ENCODE assay signal across 8 cellular contexts in the genomic region with DNA sequence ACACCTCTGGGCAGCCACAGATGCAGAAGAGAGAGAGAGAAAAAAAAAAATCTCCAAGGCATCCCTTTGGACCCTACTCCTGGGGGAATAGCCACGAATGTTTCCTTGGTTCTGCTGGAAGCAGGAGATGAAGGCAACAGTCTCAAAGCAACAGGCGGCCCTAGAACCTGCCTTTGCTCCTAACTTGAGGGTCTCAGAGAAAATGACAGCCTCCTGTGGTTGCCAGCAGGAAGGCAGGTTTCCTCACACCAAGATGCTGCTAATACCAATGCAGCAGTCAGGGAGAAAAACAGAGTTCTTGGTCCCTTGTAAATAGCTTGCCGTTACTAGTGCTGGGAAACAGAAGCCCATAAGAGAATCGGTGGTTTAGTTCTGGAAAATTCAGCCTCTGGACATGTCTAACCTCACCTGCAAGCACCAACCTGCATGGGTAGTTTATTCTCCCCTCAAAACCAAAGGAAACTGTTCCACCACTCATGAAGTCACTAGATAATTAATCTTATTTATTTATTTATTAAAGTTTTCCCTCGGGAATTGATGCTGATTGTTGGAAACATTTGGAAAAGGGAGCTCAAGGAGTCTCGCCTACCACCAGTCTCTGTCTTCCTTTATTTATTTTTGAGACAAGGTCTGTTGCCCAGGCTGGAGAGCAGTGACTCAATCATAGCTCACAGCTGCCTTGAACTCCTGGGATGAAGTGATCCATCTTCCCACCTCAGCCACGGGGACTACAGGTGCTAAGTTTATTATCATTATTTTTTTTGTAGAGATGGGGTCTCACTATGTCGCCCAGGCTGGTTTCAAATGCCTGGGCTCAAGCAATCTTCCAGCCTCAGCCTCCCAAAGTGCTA. TPM values are rescaled to one million over a fixed set of nuclear protein-coding genes. Genes with fewer than 3 reads are reported as not detected.
DNase-seq lines count a peak whose midpoint lies in the region; ATAC-seq lines count a peak whose summit lies in the region.

No MANE protein-coding gene starts in this region.

- no peak overlapping the region for H3K27ac Mint-ChIP-seq in activated CD4-positive, alpha-beta T cell treated with anti-CD3 and anti-CD28 coated beads for 36 hours
- no peak overlapping the region for H3K27ac Mint-ChIP-seq in activated CD8-positive, alpha-beta T cell treated with anti-CD3 and anti-CD28 coated beads, Interleukin-2, amount 10 ng/mL, durations not matched to agents 7 days and 5 days
- peak overlapping the region in 4 of 6 donors; percentile 4 to 75 (median 40) for H3K27ac Mint-ChIP-seq in immature natural killer cell

- peaks cover 52% of the 10 kb centered on the region for H3K27me3 Mint-ChIP-seq in activated CD4-positive, alpha-beta T cell treated with anti-CD3 and anti-CD28 coated beads for 36 hours
- peaks cover 63% of the 10 kb centered on the region for H3K27me3 Mint-ChIP-seq in activated CD8-positive, alpha-beta T cell treated with anti-CD3 and anti-CD28 coated beads, Interleukin-2, amount 10 ng/mL, durations not matched to agents 7 days and 5 days (ENCODE audit: low read depth)
- peaks cover 6 to 31% (median 9%) of the 10 kb centered on the region in 3 donors for H3K27me3 Mint-ChIP-seq in immature natural killer cell (ENCODE audit: low read depth in 3 of 3)

- CTCF ChIA-PET in activated CD4-positive, alpha-beta T cell treated with anti-CD3 and anti-CD28 coated beads for 36 hours (lab: Charles Lee) = interaction anchor here (0.7 to 2.9 kb wide), 4 partner anchors 19 to 225 kb away, joined by 3 to 12 read pairs (median 4); no protein-coding TSS in a partner anchor
- CTCF ChIA-PET in activated CD8-positive, alpha-beta T cell treated with anti-CD3 and anti-CD28 coated beads, Interleukin-2, amount 10 ng/mL, durations not matched to agents 7 days and 5 days (lab: Charles Lee) = interaction anchor here (0.6 to 2.9 kb wide), 6 partner anchors 24 to 225 kb away, joined by 3 to 19 read pairs (median 6); no protein-coding TSS in a partner anchor

- no peak for ATAC-seq in activated CD4-positive, alpha-beta T cell treated with anti-CD3 and anti-CD28 coated beads for 36 hours
- ATAC-seq in activated CD8-positive, alpha-beta T cell treated with anti-CD3 and anti-CD28 coated beads, Interleukin-2, amount 10 ng/mL, durations not matched to agents 7 days and 5 days = no peak

- H3K9me3 Mint-ChIP-seq in activated CD4-positive, alpha-beta T cell treated with anti-CD3 and anti-CD28 coated beads for 36 hours (ENCODE audit: low read depth) = no peaks in the 10 kb centered on the region
- H3K9me3 Mint-ChIP-seq in activated CD8-positive, alpha-beta T cell treated with anti-CD3 and anti-CD28 coated beads, Interleukin-2, amount 10 ng/mL, durations not matched to agents 7 days and 5 days (ENCODE audit: insufficient read depth) = no peaks in the 10 kb centered on the region
- H3K9me3 Mint-ChIP-seq in immature natural killer cell = peaks cover 0 to 3% (median 0%) of the 10 kb centered on the region in 6 donors

- peak overlapping the region; percentile 96 for H3K27ac ChIP-seq in substantia nigra (ENCODE audit: low read depth, low read length, poor library complexity, severe bottlenecking)

- no peak for DNase-seq in activated CD4-positive, alpha-beta T cell treated with anti-CD3 and anti-CD28 coated beads for 36 hours
- no peak for DNase-seq in activated CD4-positive, alpha-beta T cell treated with anti-CD3 and anti-CD28 coated beads for 48 hours
- DNase-seq in activated CD8-positive, alpha-beta T cell treated with anti-CD3 and anti-CD28 coated beads, Interleukin-2, amount 10 ng/mL, durations not matched to agents 7 days and 5 days = no peak
- DNase-seq in immature natural killer cell = no peak
- peak in 2 of 49 donors; percentile 52 to 56 for DNase-seq in substantia nigra (lab: John Stamatoyannopoulos, UW)
- DNase-seq in GM19238 (ENCODE audit: insufficient read length, low spot score) = no peak
- no peak for DNase-seq in amniotic stem cell (lab: John Stamatoyannopoulos, UW)
- no peak for DNase-seq in glomerular visceral epithelial cell (ENCODE audit: extremely low spot score)

- peaks cover 11% of the 10 kb centered on the region for H3K4me1 Mint-ChIP-seq in activated CD4-positive, alpha-beta T cell treated with anti-CD3 and anti-CD28 coated beads for 36 hours
- H3K4me1 Mint-ChIP-seq in activated CD8-positive, alpha-beta T cell treated with anti-CD3 and anti-CD28 coated beads, Interleukin-2, amount 10 ng/mL, durations not matched to agents 7 days and 5 days (ENCODE audit: low read depth) = peaks cover 20% of the 10 kb centered on the region
- peaks cover 24 to 33% of the 10 kb centered on the region in 2 donors for H3K4me1 Mint-ChIP-seq in immature natural killer cell

- intact Hi-C loops in activated CD4-positive, alpha-beta T cell treated with anti-CD3 and anti-CD28 coated beads for 36 hours (cut with DNase I, micrococcal nuclease) = no loop called here

- no peaks in the 10 kb centered on the region for H3K36me3 Mint-ChIP-seq in activated CD4-positive, alpha-beta T cell treated with anti-CD3 and anti-CD28 coated beads for 36 hours (ENCODE audit: low read depth)
- no peaks in the 10 kb centered on the region for H3K36me3 Mint-ChIP-seq in activated CD8-positive, alpha-beta T cell treated with anti-CD3 and anti-CD28 coated beads, Interleukin-2, amount 10 ng/mL, durations not matched to agents 7 days and 5 days (ENCODE audit: low read depth)
- H3K36me3 Mint-ChIP-seq in immature natural killer cell = no peaks in the 10 kb centered on the region

- peak overlapping the region; percentile 30 for H3K4me3 Mint-ChIP-seq in activated CD4-positive, alpha-beta T cell treated with anti-CD3 and anti-CD28 coated beads for 36 hours
- peak overlapping the region; percentile 60 for H3K4me3 Mint-ChIP-seq in activated CD8-positive, alpha-beta T cell treated with anti-CD3 and anti-CD28 coated beads, Interleukin-2, amount 10 ng/mL, durations not matched to agents 7 days and 5 days
- peak overlapping the region; percentile 87 to 96 (median 88) for H3K4me3 Mint-ChIP-seq in immature natural killer cell

- POLR2A ChIA-PET in activated CD4-positive, alpha-beta T cell treated with anti-CD3 and anti-CD28 coated beads for 36 hours (lab: Charles Lee) = no interaction called here
- POLR2A ChIA-PET in activated CD8-positive, alpha-beta T cell treated with anti-CD3 and anti-CD28 coated beads, Interleukin-2, amount 10 ng/mL, durations not matched to agents 7 days and 5 days (lab: Charles Lee) = no interaction called here

RNA-seq across cellular contexts. Expression of gene FRMD4B, which starts 0.9 kb away (rescaled TPM):
- total RNA-seq in activated CD4-positive, alpha-beta T cell treated with anti-CD3 and anti-CD28 coated beads for 36 hours = 1 to 10 TPM; 8.0 to 8.3 TPM
- total RNA-seq in activated CD8-positive, alpha-beta T cell treated with anti-CD3 and anti-CD28 coated beads, Interleukin-2, amount 10 ng/mL, durations not matched to agents 7 days and 5 days = 1 to 10 TPM; 7.7 to 8.2 TPM
- polyA plus RNA-seq in immature natural killer cell = 10 to 100 TPM in 1 of 3 donors, 1 to 10 TPM in 2; 1.3 to 16.1 (median 5.4) TPM

Comparison
In these comparisons a context has a peak if more than half of its experiments do, and no peak if none do; other contexts are left out.
1. H3K27ac Mint-ChIP-seq: peak in immature natural killer cell (4 of 6); none in activated CD4-positive, alpha-beta T cell treated with anti-CD3 and anti-CD28 coated beads for 36 hours (single experiment) and activated CD8-positive, alpha-beta T cell treated with anti-CD3 and anti-CD28 coated beads, Interleukin-2, amount 10 ng/mL, durations not matched to agents 7 days and 5 days (single experiment).
2. H3K4me3 Mint-ChIP-seq: peak in every context shown above with its lines; median percentile 88 in immature natural killer cell; 60 in activated CD8-positive, alpha-beta T cell treated with anti-CD3 and anti-CD28 coated beads, Interleukin-2, amount 10 ng/mL, durations not matched to agents 7 days and 5 days; 30 in activated CD4-positive, alpha-beta T cell treated with anti-CD3 and anti-CD28 coated beads for 36 hours.